In the genomic region with DNA sequence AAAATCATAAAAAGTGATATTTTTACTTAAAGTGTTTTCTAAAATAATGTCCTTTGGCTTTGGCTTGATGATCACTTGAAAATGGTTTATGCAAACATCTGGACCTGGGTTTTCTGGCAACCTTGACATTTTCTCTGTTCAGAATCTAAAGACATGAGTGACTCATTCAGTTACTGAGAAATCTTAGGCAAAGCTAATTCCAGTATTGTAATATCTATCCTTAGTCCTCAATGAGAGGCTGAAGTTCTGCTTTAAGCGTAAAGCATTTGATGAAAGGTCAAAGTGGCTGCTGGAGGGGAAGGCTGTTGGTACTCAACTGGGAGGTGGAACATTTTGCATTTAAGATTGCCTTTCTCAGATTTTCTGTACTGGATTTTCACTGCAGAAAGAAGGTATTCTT, we compare ENCODE assay signal across 1 cellular context.
TF ChIP-seq lines count a peak whose summit lies in the region.

No MANE protein-coding gene starts in this region.

TF ChIP-seq in HCT116, 20 proteins besides CTCF, POLR2A, EP300 and RAD21 (continued from another document):
- no peak for TF ChIP-seq EZH2 (IDR thresholded peaks at IDR 0.05)
- TF ChIP-seq, protein P1, sequence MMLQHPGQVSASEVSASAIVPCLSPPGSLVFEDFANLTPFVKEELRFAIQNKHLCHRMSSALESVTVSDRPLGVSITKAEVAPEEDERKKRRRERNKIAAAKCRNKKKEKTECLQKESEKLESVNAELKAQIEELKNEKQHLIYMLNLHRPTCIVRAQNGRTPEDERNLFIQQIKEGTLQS (IDR thresholded peaks at IDR 0.05) = no peak
- TF ChIP-seq REST (IDR thresholded peaks at IDR 0.05; ENCODE audit: low read depth) = no peak
